ENCODE assay signal across 8 cellular contexts in the genomic region with DNA sequence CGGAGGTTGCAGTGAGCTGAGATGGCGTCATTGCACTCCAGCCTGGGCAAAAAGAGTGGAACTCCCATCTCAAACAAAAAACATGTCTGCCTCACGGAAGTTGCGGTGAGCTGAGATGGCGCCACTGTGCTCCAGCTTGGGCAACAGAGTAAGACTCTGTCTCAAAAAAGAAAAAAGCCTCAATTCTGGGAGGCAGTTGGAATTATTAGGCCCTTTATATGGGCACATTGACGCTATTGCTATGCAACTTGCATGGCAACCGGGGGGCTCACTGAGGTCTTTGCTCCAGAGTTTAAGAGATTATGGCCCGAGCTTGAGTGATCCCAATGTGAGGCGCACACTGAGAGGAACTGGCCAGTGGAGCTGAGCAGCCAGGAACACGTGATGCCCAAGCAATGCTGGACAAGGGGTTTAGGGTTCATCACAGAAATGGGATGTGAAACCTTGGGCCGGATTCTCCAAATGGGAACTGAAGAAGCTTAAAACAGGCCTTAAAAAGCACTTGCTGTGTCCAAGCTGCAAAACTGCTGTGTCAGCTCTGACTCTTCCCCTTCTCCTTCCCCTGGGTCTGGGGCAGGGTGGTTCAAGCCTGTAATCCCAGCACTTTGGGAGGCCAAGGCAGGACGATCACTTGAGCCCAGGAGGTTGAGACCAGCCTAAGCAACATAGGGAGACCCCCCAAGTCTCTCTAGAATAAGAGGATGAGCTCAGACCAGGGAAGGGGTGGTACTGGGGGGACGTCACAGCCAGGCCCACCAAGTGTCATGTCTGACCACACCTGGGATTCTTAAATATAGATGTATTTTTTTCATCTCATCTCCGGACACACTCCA. TPM values are rescaled to one million over a fixed set of nuclear protein-coding genes. Genes with fewer than 3 reads are reported as not detected.
A peak's percentile ranks its signal among the peaks of the same experiment; 100 is the strongest.
DNase-seq lines count a peak whose midpoint lies in the region; ATAC-seq and TF ChIP-seq lines count a peak whose summit lies in the region.

No MANE protein-coding gene starts in this region.

- peaks cover 49% of the 10 kb centered on the region for H3K36me3 Mint-ChIP-seq in activated CD4-positive, alpha-beta T cell treated with anti-CD3 and anti-CD28 coated beads for 36 hours (ENCODE audit: low read depth)

- intact Hi-C loops in activated CD4-positive, alpha-beta T cell treated with anti-CD3 and anti-CD28 coated beads for 36 hours (cut with DNase I, micrococcal nuclease) = loop anchor here (5.0 to 10.0 kb wide), 4 partner anchors 35 to 473 kb away; a partner anchor contains a TSS

- TF ChIP-seq CTCF in fibroblast of the aortic adventitia (IDR thresholded peaks at IDR 0.05; ENCODE audit: insufficient read depth, low read length) = no peak

- CTCF ChIA-PET in activated CD4-positive, alpha-beta T cell treated with anti-CD3 and anti-CD28 coated beads for 36 hours (lab: Charles Lee) = interaction anchor here (0.6 to 2.4 kb wide), 7 partner anchors 16 to 158 kb away, joined by 3 to 12 read pairs (median 3); a partner anchor contains a TSS
- CTCF ChIA-PET in HEK293T (lab: Yijun Ruan, JAX) = no interaction called here

- no peak for DNase-seq in activated CD4-positive, alpha-beta T cell treated with anti-CD3 and anti-CD28 coated beads for 36 hours
- DNase-seq in activated CD4-positive, alpha-beta T cell treated with anti-CD3 and anti-CD28 coated beads for 1 hour = no peak
- DNase-seq in SIG-M5 treated with dmso at 0.1 percent for 504 hours (lab: John Stamatoyannopoulos, UW; ENCODE audit: unreplicated experiment) (peak; percentile 88), fibroblast of the aortic adventitia (ENCODE audit: low read depth) (peak; percentile 87), renal cortical epithelial cell (ENCODE audit: low read depth) (peak; percentile 70), NCI-H2029 treated with DMSO at 0.1 percent for 48 hours (lab: John Stamatoyannopoulos, UW) (no peak), GM19238 (ENCODE audit: insufficient read length, low spot score) (no peak), HEK293T (ENCODE audit: extremely low spot score) (no peak)

- ATAC-seq in activated CD4-positive, alpha-beta T cell treated with anti-CD3 and anti-CD28 coated beads for 36 hours = no peak

- peaks cover 3% of the 10 kb centered on the region for H3K9me3 Mint-ChIP-seq in activated CD4-positive, alpha-beta T cell treated with anti-CD3 and anti-CD28 coated beads for 36 hours (ENCODE audit: low read depth)

- no peaks in the 10 kb centered on the region for H3K27me3 Mint-ChIP-seq in activated CD4-positive, alpha-beta T cell treated with anti-CD3 and anti-CD28 coated beads for 36 hours

- H3K4me3 Mint-ChIP-seq in activated CD4-positive, alpha-beta T cell treated with anti-CD3 and anti-CD28 coated beads for 36 hours = peak overlapping the region; percentile 86

- no peak overlapping the region for H3K27ac Mint-ChIP-seq in activated CD4-positive, alpha-beta T cell treated with anti-CD3 and anti-CD28 coated beads for 36 hours

- peaks cover 41% of the 10 kb centered on the region for H3K4me1 Mint-ChIP-seq in activated CD4-positive, alpha-beta T cell treated with anti-CD3 and anti-CD28 coated beads for 36 hours

- peak overlapping the region; percentile 99 for H3K4me3 ChIP-seq in fibroblast of the aortic adventitia (ENCODE audit: low read depth, low read length)

- POLR2A ChIA-PET in activated CD4-positive, alpha-beta T cell treated with anti-CD3 and anti-CD28 coated beads for 36 hours (lab: Charles Lee) = interaction anchor here (0.6 to 1.2 kb wide), 3 partner anchors 8 to 172 kb away, joined by 3 to 7 read pairs (median 5); a partner anchor contains a TSS
- POLR2A ChIA-PET in HEK293T (lab: Yijun Ruan, JAX) = interaction anchor here (0.7 to 1.8 kb wide), 4 partner anchors 14 to 96 kb away, joined by 3 to 7 read pairs (median 4); a partner anchor contains a TSS

TF ChIP-seq in HEK293T, 16 proteins besides CTCF, POLR2A, EP300 and RAD21:
- TF ChIP-seq LEF1 (IDR thresholded peaks at IDR 0.05; ENCODE audit: borderline replicate concordance) = no peak
- no peak for TF ChIP-seq ARNT (IDR thresholded peaks at IDR 0.05)
- TF ChIP-seq SP1 (IDR thresholded peaks at IDR 0.05) = no peak
- TF ChIP-seq SUZ12 (IDR thresholded peaks at IDR 0.05) = no peak
- no peak for TF ChIP-seq FOXK2 (IDR thresholded peaks at IDR 0.05)
- no peak for TF ChIP-seq L3MBTL2 (conservative IDR thresholded peaks at IDR 0.05)
- TF ChIP-seq BHLHE40 (IDR thresholded peaks at IDR 0.05; ENCODE audit: borderline replicate concordance) = no peak
- TF ChIP-seq, protein P1, sequence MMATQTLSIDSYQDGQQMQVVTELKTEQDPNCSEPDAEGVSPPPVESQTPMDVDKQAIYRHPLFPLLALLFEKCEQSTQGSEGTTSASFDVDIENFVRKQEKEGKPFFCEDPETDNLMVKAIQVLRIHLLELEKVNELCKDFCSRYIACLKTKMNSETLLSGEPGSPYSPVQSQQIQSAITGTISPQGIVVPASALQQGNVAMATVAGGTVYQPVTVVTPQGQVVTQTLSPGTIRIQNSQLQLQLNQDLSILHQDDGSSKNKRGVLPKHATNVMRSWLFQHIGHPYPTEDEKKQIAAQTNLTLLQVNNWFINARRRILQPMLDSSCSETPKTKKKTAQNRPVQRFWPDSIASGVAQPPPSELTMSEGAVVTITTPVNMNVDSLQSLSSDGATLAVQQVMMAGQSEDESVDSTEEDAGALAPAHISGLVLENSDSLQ (IDR thresholded peaks at IDR 0.05) = no peak
- TF ChIP-seq NFRKB (IDR thresholded peaks at IDR 0.05) = no peak
- no peak for TF ChIP-seq CTBP1 (IDR thresholded peaks at IDR 0.05; ENCODE audit: borderline replicate concordance)
- no peak for TF ChIP-seq TARDBP (IDR thresholded peaks at IDR 0.05)
- no peak for TF ChIP-seq ELF4 (IDR thresholded peaks at IDR 0.05)
- TF ChIP-seq ZNF384 (IDR thresholded peaks at IDR 0.05) = no peak
- no peak for TF ChIP-seq HDGF (IDR thresholded peaks at IDR 0.05; ENCODE audit: borderline replicate concordance)
- TF ChIP-seq FOXM1 (IDR thresholded peaks at IDR 0.05; ENCODE audit: borderline replicate concordance) = no peak
- no peak for TF ChIP-seq FOXA1 (IDR thresholded peaks at IDR 0.05)
TF ChIP-seq in HEK293T: peak in this region for 0.

RNA-seq across cellular contexts. Expression of a gene that starts 2.5 kb away (rescaled TPM):
- 1,000 to 10,000 TPM in 1 of 2 experiments, 100 to 1,000 TPM in 1; 809 to 1,111 TPM for total RNA-seq in activated CD4-positive, alpha-beta T cell treated with anti-CD3 and anti-CD28 coated beads for 36 hours
- total RNA-seq in fibroblast of the aortic adventitia (ENCODE audit: low replicate concordance) (5,494 and 8,302 TPM in 2 replicates), renal cortical epithelial cell (1,420 and 1,436 TPM in 2 replicates)

RNA-seq across cellular contexts. Expression of a gene that starts 12.9 kb away (rescaled TPM):
- total RNA-seq in activated CD4-positive, alpha-beta T cell treated with anti-CD3 and anti-CD28 coated beads for 36 hours = 100 to 1,000 TPM; 128 to 143 TPM
- total RNA-seq in fibroblast of the aortic adventitia (ENCODE audit: low replicate concordance) = 15.5 and 45.8 TPM in 2 replicates
- total RNA-seq in renal cortical epithelial cell = 101 and 135 TPM in 2 replicates

RNA-seq across cellular contexts. Expression of a gene that starts 25.5 kb away (rescaled TPM):
- 100 to 1,000 TPM in 1 of 2 experiments, 10 to 100 TPM in 1; 80.2 to 102 TPM for total RNA-seq in activated CD4-positive, alpha-beta T cell treated with anti-CD3 and anti-CD28 coated beads for 36 hours
- 5.5 and 38.6 TPM in 2 replicates for total RNA-seq in fibroblast of the aortic adventitia (ENCODE audit: low replicate concordance)
- 42.9 and 72.1 TPM in 2 replicates for total RNA-seq in renal cortical epithelial cell

RNA-seq across cellular contexts. Expression of a gene that starts 26.1 kb away (rescaled TPM):
- 100 to 1,000 TPM; 155 to 178 TPM for total RNA-seq in activated CD4-positive, alpha-beta T cell treated with anti-CD3 and anti-CD28 coated beads for 36 hours
- total RNA-seq in fibroblast of the aortic adventitia (ENCODE audit: low replicate concordance) (16.3 and 119 TPM in 2 replicates), renal cortical epithelial cell (170 and 313 TPM in 2 replicates)

RNA-seq across cellular contexts. Expression of a gene that starts 34.1 kb away (rescaled TPM):
- 1 to 10 TPM; 1.4 to 2.4 TPM for total RNA-seq in activated CD4-positive, alpha-beta T cell treated with anti-CD3 and anti-CD28 coated beads for 36 hours
- total RNA-seq in fibroblast of the aortic adventitia (ENCODE audit: low replicate concordance) (not detected in 2 replicates), renal cortical epithelial cell (0.10 and 1.7 TPM in 2 replicates)

Comparison
In these comparisons a context has a peak if more than half of its experiments do, and no peak if none do; other contexts are left out.
1. DNase-seq: peak in SIG-M5 treated with dmso at 0.1 percent for 504 hours (single experiment), fibroblast of the aortic adventitia (single experiment) and renal cortical epithelial cell (single experiment); none in activated CD4-positive, alpha-beta T cell treated with anti-CD3 and anti-CD28 coated beads for 36 hours (single experiment), activated CD4-positive, alpha-beta T cell treated with anti-CD3 and anti-CD28 coated beads for 1 hour (single experiment), NCI-H2029 treated with DMSO at 0.1 percent for 48 hours (single experiment), GM19238 (single experiment) and HEK293T (single experiment).